In the genomic region with DNA sequence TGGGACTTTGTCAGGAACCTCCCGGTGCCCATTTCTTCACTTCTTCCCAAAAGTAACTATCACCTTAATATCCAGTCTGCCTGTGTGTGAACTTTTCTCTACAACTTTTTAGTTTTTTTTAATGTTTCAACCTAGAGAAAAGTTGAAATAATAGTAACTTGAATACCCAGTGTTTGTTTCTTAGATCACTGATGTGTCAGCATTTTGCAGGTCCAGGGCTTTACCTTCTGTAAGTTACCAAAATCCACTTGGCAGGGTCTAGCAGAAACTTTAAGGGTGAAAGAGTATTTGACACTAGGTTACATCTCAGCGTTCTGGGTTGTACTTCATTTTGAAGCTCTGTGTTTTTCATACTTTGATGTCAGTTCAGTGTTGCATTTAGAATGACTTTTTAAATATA, we compare ENCODE assay signal across 20 cellular contexts.
A peak's percentile ranks its signal among the peaks of the same experiment; 100 is the strongest.
DNase-seq lines count a peak whose midpoint lies in the region; ATAC-seq, FAIRE-seq and TF ChIP-seq lines count a peak whose summit lies in the region.
"Had no signal": no experiment of that assay in that cellular context is flagged by ENCODE, and none has a peak within 500 bp of the region (broad histone marks: within the 10 kb centered on the region; RNA-seq: fewer than 3 reads in every experiment).

No MANE protein-coding gene starts in this region.

- H3K9me3 ChIP-seq in A549 = no peaks in the 10 kb centered on the region
- no peaks in the 10 kb centered on the region for H3K9me3 ChIP-seq in IMR-90 (ENCODE audit: control insufficient read depth, insufficient read depth, low read length)
- no peaks in the 10 kb centered on the region for H3K9me3 ChIP-seq in neural progenitor cell (ENCODE audit: low read depth)
- H3K9me3 ChIP-seq: Caco-2 had no signal

- H3K79me1 ChIP-seq in IMR-90 (ENCODE audit: low read depth in 1 of 2, low read length in 2 of 2) = no peaks in the 10 kb centered on the region

- no peak overlapping the region for H3K4me2 ChIP-seq in A549
- no peak overlapping the region for H3K4me2 ChIP-seq in IMR-90 (ENCODE audit: low read depth, low read length)
- H3K4me2 ChIP-seq in neural progenitor cell = no peak overlapping the region
- H3K4me2 ChIP-seq: BLaER1 treated with 17β-estradiol and CSF1 and Interleukin-3, amounts not matched to agents 10 nM and 100 nM had no signal

- H3K36me3 ChIP-seq in IMR-90 (ENCODE audit: control insufficient read depth, insufficient read depth, low read length) (no peaks in the 10 kb centered on the region), neural progenitor cell (no peaks in the 10 kb centered on the region)
- H3K36me3 ChIP-seq: BLaER1 treated with 17β-estradiol and CSF1 and Interleukin-3, amounts not matched to agents 10 nM and 100 nM had no signal

- ATAC-seq in A549 = no peak
- ATAC-seq in IMR-90 (ENCODE audit: low read depth) = no peak
- ATAC-seq: CD8-positive, alpha-beta T cell had no signal

- TF ChIP-seq POLR2A in A549 (IDR thresholded peaks at IDR 0.05; ENCODE audit: low read length) = no peak
- TF ChIP-seq POLR2A in IMR-90 (IDR thresholded peaks at IDR 0.05; ENCODE audit: low read depth, low read length) = no peak

- TF ChIP-seq RAD21 in A549 (conservative IDR thresholded peaks at IDR 0.05 in 1 of 2, IDR thresholded peaks at IDR 0.05 in 1 of 2) (no peak), IMR-90 (IDR thresholded peaks at IDR 0.05; ENCODE audit: low read length) (no peak)

- H3K4me1 ChIP-seq in A549 (no peaks in the 10 kb centered on the region), IMR-90 (ENCODE audit: control insufficient read depth, insufficient read depth, low read length) (peaks cover 4% of the 10 kb centered on the region; the same call in 1 of the 2 replicates), neural progenitor cell (no peaks in the 10 kb centered on the region)
- H3K4me1 ChIP-seq: Caco-2 had no signal

- H3K79me2 ChIP-seq in neural progenitor cell (ENCODE audit: low read depth) = no peaks in the 10 kb centered on the region

- no peaks in the 10 kb centered on the region for H3F3A ChIP-seq in neural progenitor cell (ENCODE audit: low read depth)

- H3K4ac ChIP-seq in IMR-90 (ENCODE audit: low read depth, low read length) = no peak overlapping the region

- H3K56ac ChIP-seq in IMR-90 (ENCODE audit: extremely low read depth, insufficient read depth, low read length) = no peak overlapping the region

- no peak overlapping the region for H3K27ac ChIP-seq in A549
- H3K27ac ChIP-seq in IMR-90 (ENCODE audit: insufficient read depth, low read length) = no peak overlapping the region
- no peak overlapping the region for H3K27ac ChIP-seq in neural progenitor cell
- H3K27ac ChIP-seq: BLaER1 treated with 17β-estradiol and CSF1 and Interleukin-3, amounts not matched to agents 10 nM and 100 nM; C4-2B had no signal

- H4K20me1 ChIP-seq in IMR-90 (ENCODE audit: insufficient read depth, low read length) (no peaks in the 10 kb centered on the region), neural progenitor cell (ENCODE audit: low read depth) (no peaks in the 10 kb centered on the region)
- H4K20me1 ChIP-seq: BLaER1 treated with 17β-estradiol and CSF1 and Interleukin-3, amounts not matched to agents 10 nM and 100 nM had no signal

- H2AFZ ChIP-seq in IMR-90 (replicated peaks; ENCODE audit: low read length, poor library complexity) = no peak overlapping the region
- H2AFZ ChIP-seq in neural progenitor cell (replicated peaks) = peak overlapping the region; percentile 12

- DNase-seq in A549 (ENCODE audit: low read depth in 1 of 2, low spot score in 1 of 2) (no peak), IMR-90 (no peak), neural progenitor cell (ENCODE audit: low spot score) (no peak), T-helper 9 cell (no peak), NCI-H69 (lab: John Stamatoyannopoulos, UW) (no peak), ecto neural progenitor cell (ENCODE audit: low spot score) (no peak)
- DNase-seq: 8988T; AML-193; Caco-2; Calu3; CD4-positive, alpha-beta T cell; CD8-positive, alpha-beta T cell; DMS79 treated with DMSO at 0.1 percent for 48 hours; GF-D8 had no signal

- no peak overlapping the region for H2BK20ac ChIP-seq in IMR-90 (ENCODE audit: low read depth, low read length)

- dilution Hi-C loops in IMR-90 (cut with HindIII; ENCODE audit: low sequenced_read_pairs, unreplicated experiment) = no loop called here

- no peak overlapping the region for H4K8ac ChIP-seq in IMR-90 (ENCODE audit: low read depth in 2 of 2, low read length in 2 of 2)

- no peak overlapping the region for H3K14ac ChIP-seq in IMR-90 (replicated peaks; ENCODE audit: low read depth, low read length)

- POLR2A ChIA-PET in A549 (lab: Yijun Ruan, JAX) = no interaction called here
- POLR2A ChIA-PET in IMR-90 (lab: Charles Lee; ENCODE audit: unreplicated experiment) = no interaction called here

- no peak overlapping the region for H2AK5ac ChIP-seq in IMR-90 (ENCODE audit: low read depth, low read length)

- CTCF ChIA-PET in A549 (lab: Yijun Ruan, JAX) (no interaction called here), IMR-90 (lab: Yijun Ruan, JAX) (no interaction called here)

- in situ Hi-C loops in IMR-90 (cut with MboI; ENCODE audit: low sequenced_read_pairs) = no loop called here

- H3K27me3 ChIP-seq in IMR-90 (ENCODE audit: control insufficient read depth, insufficient read depth, low read length) (no peaks in the 10 kb centered on the region), neural progenitor cell (no peaks in the 10 kb centered on the region)
- H3K27me3 ChIP-seq: BLaER1 treated with 17β-estradiol and CSF1 and Interleukin-3, amounts not matched to agents 10 nM and 100 nM had no signal

- TF ChIP-seq CTCF in A549 (IDR thresholded peaks at IDR 0.05) (no peak), IMR-90 (conservative IDR thresholded peaks at IDR 0.05; ENCODE audit: low read depth, low read length) (no peak), neural progenitor cell (IDR thresholded peaks at IDR 0.05) (no peak)

- no peak overlapping the region for H4K91ac ChIP-seq in IMR-90 (ENCODE audit: insufficient read depth, low read depth, low read length)

- H3K18ac ChIP-seq in IMR-90 (ENCODE audit: low read depth, low read length) = no peak overlapping the region

- peaks cover 3% of the 10 kb centered on the region for H3K36me3 Mint-ChIP-seq in neural progenitor cell
- H3K36me3 Mint-ChIP-seq: CD8-positive, alpha-beta T cell had no signal

- no peak overlapping the region; the same call in 2 of the 3 replicates for H2BK15ac ChIP-seq in IMR-90 (ENCODE audit: low read depth, low read length)

- no peak for TF ChIP-seq EP300 in A549 (IDR thresholded peaks at IDR 0.05)

- intact Hi-C loops in IMR-90 (cut with micrococcal nuclease) = no loop called here

- peaks cover 3% of the 10 kb centered on the region for H3K4me1 Mint-ChIP-seq in neural progenitor cell

- peaks cover 6% of the 10 kb centered on the region for H3K9me3 Mint-ChIP-seq in neural progenitor cell
- H3K9me3 Mint-ChIP-seq: CD4-positive, alpha-beta T cell; CD8-positive, alpha-beta T cell had no signal

- no peak overlapping the region for H2AK9ac ChIP-seq in IMR-90 (replicated peaks; ENCODE audit: low read depth, low read length, poor library complexity)

- H3K27me3 Mint-ChIP-seq in neural progenitor cell (ENCODE audit: insufficient read depth, low read depth) = no peaks in the 10 kb centered on the region
- H3K27me3 Mint-ChIP-seq: CD4-positive, alpha-beta T cell had no signal

- H3K9me1 ChIP-seq in IMR-90 (ENCODE audit: insufficient read depth, low read length) = no peaks in the 10 kb centered on the region

- no TSS peak for BruUV-seq in IMR-90 (replicated peaks; lab: Mats Ljungman, UMichigan)

- no peak for FAIRE-seq in A549 (lab: Jason Lieb, UNC)
- FAIRE-seq: D721Med, GM12891, GM19239 had no signal

- H3K4me3 ChIP-seq in A549 (no peak overlapping the region), IMR-90 (ENCODE audit: insufficient read depth, low read depth, low read length) (no peak overlapping the region), neural progenitor cell (no peak overlapping the region)
- H3K4me3 ChIP-seq: BLaER1 treated with 17β-estradiol and CSF1 and Interleukin-3, amounts not matched to agents 10 nM and 100 nM had no signal

- 88% methylated on average over 2 of the region's 2 CpGs for WGBS in A549 (ENCODE audit: missing lambda C conversion rate)
- WGBS in IMR-90 (ENCODE audit: extremely low coverage in 2 of 2, insufficient read length in 1 of 2), 2 experiments = no CpG with 5 or more reads among the region's 2 CpGs

- no peak overlapping the region for H3K4me3 Mint-ChIP-seq in neural progenitor cell
- H3K4me3 Mint-ChIP-seq: B cell; CD4-positive, alpha-beta T cell; CD8-positive, alpha-beta T cell had no signal

- no peak overlapping the region for H2BK120ac ChIP-seq in IMR-90 (ENCODE audit: low read depth, low read length)

- H2BK5ac ChIP-seq in IMR-90 (ENCODE audit: low read depth, low read length, poor library complexity, severe bottlenecking) = no peak overlapping the region

- no peak overlapping the region for H3K27ac Mint-ChIP-seq in neural progenitor cell
- H3K27ac Mint-ChIP-seq: B cell; CD4-positive, alpha-beta T cell; CD8-positive, alpha-beta T cell had no signal

- H3K23ac ChIP-seq in IMR-90 (ENCODE audit: low read depth, low read length) = no peak overlapping the region

- no peak overlapping the region for H3K9ac ChIP-seq in IMR-90 (ENCODE audit: low read depth, low read length)
- no peak overlapping the region for H3K9ac ChIP-seq in neural progenitor cell
- H3K9ac ChIP-seq: BLaER1 treated with 17β-estradiol and CSF1 and Interleukin-3, amounts not matched to agents 10 nM and 100 nM had no signal

- no peak overlapping the region for H4K5ac ChIP-seq in IMR-90 (ENCODE audit: low read depth, low read length)

TF ChIP-seq in A549, 52 proteins besides CTCF, POLR2A, EP300 and RAD21:
- TF ChIP-seq MAFK (IDR thresholded peaks at IDR 0.05; ENCODE audit: partially characterized antibody) (peak; percentile 32), MYC (IDR thresholded peaks at IDR 0.05; ENCODE audit: borderline replicate concordance, low read length) (no peak)

TF ChIP-seq in IMR-90, 13 proteins besides CTCF, POLR2A, EP300 and RAD21:
- 0 out of 2 replicates have a peak, but pooled peaks have one; percentile 5 for TF ChIP-seq MAFK (IDR thresholded peaks at IDR 0.05; ENCODE audit: low read depth, low read length)
- TF ChIP-seq SMC3 (IDR thresholded peaks at IDR 0.05; ENCODE audit: low read depth, low read length) = no peak
- TF ChIP-seq MXI1 (IDR thresholded peaks at IDR 0.05; ENCODE audit: borderline replicate concordance, low read depth, low read length) = no peak
